8 cellular contexts compared by ENCODE assay signal in genomic region chr4:142846105-142846728, GRCh38.
DNase-seq lines count a peak whose midpoint lies in the region; ATAC-seq and TF ChIP-seq lines count a peak whose summit lies in the region.

Gene INPP4B, minus strand, starts transcription at chr4:142846301.

- H3K4me3 ChIP-seq in coronary artery = peak within 1 kb of the TSS; percentile 83

- in situ Hi-C loops in GM13977 (cut with MboI; ENCODE audit: low pct_unique_long_range_greater_than_20kb, low sequenced_read_pairs, unreplicated experiment) = no loop called here

- TF ChIP-seq CTCF in GM13977 (IDR thresholded peaks at IDR 0.05; ENCODE audit: extremely low read depth, insufficient read depth, missing control alignments) (no peak), coronary artery (IDR thresholded peaks at IDR 0.05) (no peak)

- DNase-seq in GM13977 (ENCODE audit: low spot score) (peak; percentile 15), KG1 (lab: John Stamatoyannopoulos, UW) (peak; percentile 26), coronary artery (ENCODE audit: low spot score) (peak; percentile 79), left kidney (ENCODE audit: low read depth, low spot score) (peak; percentile 87)
- DNase-seq in activated CD4-positive, alpha-beta T cell treated with anti-CD3 and anti-CD28 coated beads for 48 hours = peak; percentile 69
- DNase-seq in stimulated activated CD4-positive, alpha-beta T cell treated with anti-CD3 and anti-CD28 coated beads, Interleukin-15, amount 100 ng/mL, for 48 hours (ENCODE audit: low read depth in 2 of 2) = peak; percentile 30 to 33

- ATAC-seq in HG03571 (IDR thresholded peaks at IDR 0.05; ENCODE audit: unreplicated experiment) (no peak), GM18858 (IDR thresholded peaks at IDR 0.05; ENCODE audit: unreplicated experiment) (no peak)

- peak within 1 kb of the TSS; percentile 85 to 91 for H3K27ac ChIP-seq in coronary artery

Comparison
In these comparisons a context has a peak if more than half of its experiments do, and no peak if none do; other contexts are left out.
1. DNase-seq: peak in every context shown above with its lines; median percentile 87 in left kidney; 79 in coronary artery; 69 in activated CD4-positive, alpha-beta T cell treated with anti-CD3 and anti-CD28 coated beads for 48 hours; 32 in stimulated activated CD4-positive, alpha-beta T cell treated with anti-CD3 and anti-CD28 coated beads, Interleukin-15, amount 100 ng/mL, for 48 hours; 26 in KG1; 15 in GM13977.